Comparison of ENCODE assay signal across 2 cellular contexts in genomic region chr16:69396187-69397061, GRCh38.
A peak's percentile ranks its signal among the peaks of the same experiment; 100 is the strongest.
TF ChIP-seq lines count a peak whose summit lies in the region.

No MANE protein-coding gene starts in this region.

TF ChIP-seq in HCT116, 20 proteins besides CTCF, POLR2A, EP300 and RAD21:
- TF ChIP-seq SRF (IDR thresholded peaks at IDR 0.05; ENCODE audit: low read depth) = no peak
- no peak for TF ChIP-seq ZNF274 (IDR thresholded peaks at IDR 0.05; ENCODE audit: low read depth, low read length)
- no peak for TF ChIP-seq YY1 (IDR thresholded peaks at IDR 0.05; ENCODE audit: extremely low read depth, insufficient replicate concordance, low read depth, low read length)
- TF ChIP-seq ELF1 (IDR thresholded peaks at IDR 0.05; ENCODE audit: borderline replicate concordance, low read depth) = no peak
- TF ChIP-seq SIN3A (IDR thresholded peaks at IDR 0.05; ENCODE audit: low read depth) = no peak
- TF ChIP-seq SP1 (IDR thresholded peaks at IDR 0.05; ENCODE audit: low read depth) = peak; percentile 24; the same call in 1 of the 2 replicates
- TF ChIP-seq EZH2 (IDR thresholded peaks at IDR 0.05) = no peak
- no peak for TF ChIP-seq ZFX (IDR thresholded peaks at IDR 0.05)
- TF ChIP-seq EGR1 (IDR thresholded peaks at IDR 0.05; ENCODE audit: low read depth) = no peak
- peak; percentile 84 for TF ChIP-seq CEBPB (IDR thresholded peaks at IDR 0.05; ENCODE audit: low read depth)
- TF ChIP-seq ZBTB33 (IDR thresholded peaks at IDR 0.05; ENCODE audit: extremely low read depth, insufficient replicate concordance, low read length) = no peak
- no peak; the same call in 1 of the 2 replicates for TF ChIP-seq JUND (IDR thresholded peaks at IDR 0.05)
- no peak for TF ChIP-seq EZH2phosphoT487 (IDR thresholded peaks at IDR 0.05; ENCODE audit: borderline replicate concordance)
- TF ChIP-seq CBX3 (IDR thresholded peaks at IDR 0.05; ENCODE audit: low read depth) = 0 out of 2 replicates have a peak, but pooled peaks have one; percentile 19
- no peak for TF ChIP-seq MAX (IDR thresholded peaks at IDR 0.05)
- peak; percentile 27; the same call in 1 of the 2 replicates for TF ChIP-seq POLR2AphosphoS5 (IDR thresholded peaks at IDR 0.05; ENCODE audit: low read depth, low read length)
- 0 out of 2 replicates have a peak, but pooled peaks have one; percentile 11 for TF ChIP-seq FOSL1 (IDR thresholded peaks at IDR 0.05; ENCODE audit: low read depth)
- no peak for TF ChIP-seq REST (IDR thresholded peaks at IDR 0.05; ENCODE audit: low read depth)
- no peak for TF ChIP-seq ATF3 (IDR thresholded peaks at IDR 0.05)
- peak; percentile 65 for TF ChIP-seq TCF7L2 (IDR thresholded peaks at IDR 0.05; ENCODE audit: borderline replicate concordance, extremely low read depth, insufficient read depth, insufficient read length)
TF ChIP-seq in HCT116: peak in this region for 6.

TF ChIP-seq in HepG2, 621 proteins besides CTCF, POLR2A, EP300 and RAD21 (continues in another document):
- TF ChIP-seq ZNF256 (CRISPR knock-in tag; conservative IDR thresholded peaks at IDR 0.05) = no peak
- TF ChIP-seq GATAD1 (CRISPR knock-in tag; IDR thresholded peaks at IDR 0.05) = peak; percentile 63
- TF ChIP-seq ZNF513 (CRISPR knock-in tag; conservative IDR thresholded peaks at IDR 0.05) = no peak
- TF ChIP-seq ZNF772 (CRISPR knock-in tag; IDR thresholded peaks at IDR 0.05) = peak; percentile 72
- no peak for TF ChIP-seq FUBP1 (CRISPR knock-in tag; IDR thresholded peaks at IDR 0.05; ENCODE audit: borderline replicate concordance)
- no peak for TF ChIP-seq MXD3 (CRISPR knock-in tag; IDR thresholded peaks at IDR 0.05)
- TF ChIP-seq ZMYM2 (CRISPR knock-in tag; IDR thresholded peaks at IDR 0.05) = peak; percentile 75; the same call in 1 of the 2 replicates
- peak; percentile 48; the same call in 1 of the 2 replicates for TF ChIP-seq TBX3 (IDR thresholded peaks at IDR 0.05; ENCODE audit: borderline replicate concordance)
- peak; percentile 98 for TF ChIP-seq SSRP1 (CRISPR knock-in tag; IDR thresholded peaks at IDR 0.05)
- TF ChIP-seq SIX4 (CRISPR knock-in tag; IDR thresholded peaks at IDR 0.05) = peak; percentile 77
- TF ChIP-seq ZNF441 (CRISPR knock-in tag; IDR thresholded peaks at IDR 0.05; ENCODE audit: borderline replicate concordance) = 0 out of 2 replicates have a peak, but pooled peaks have one; percentile 7
- TF ChIP-seq ZNF317 (CRISPR knock-in tag; IDR thresholded peaks at IDR 0.05) = peak; percentile 73
- 0 out of 2 replicates have a peak, but pooled peaks have one; percentile 48 for TF ChIP-seq ZNF232 (CRISPR knock-in tag; IDR thresholded peaks at IDR 0.05; ENCODE audit: borderline replicate concordance)
- TF ChIP-seq RBFOX2 (IDR thresholded peaks at IDR 0.05; ENCODE audit: low read depth, low read length) = peak; percentile 61
- peak; percentile 77; the same call in 1 of the 2 replicates for TF ChIP-seq BRCA1 (CRISPR knock-in tag; IDR thresholded peaks at IDR 0.05)
- TF ChIP-seq SMAD9 (CRISPR knock-in tag; IDR thresholded peaks at IDR 0.05) = no peak
- TF ChIP-seq CBX5 (CRISPR knock-in tag; IDR thresholded peaks at IDR 0.05; ENCODE audit: borderline replicate concordance) = 0 out of 2 replicates have a peak, but pooled peaks have one; percentile 43
- no peak for TF ChIP-seq MBNL3 (CRISPR knock-in tag; conservative IDR thresholded peaks at IDR 0.05)
- no peak for TF ChIP-seq DNMT1 (CRISPR knock-in tag; IDR thresholded peaks at IDR 0.05)
- 0 out of 2 replicates have a peak, but pooled peaks have one; percentile 14 for TF ChIP-seq ZNF44 (CRISPR knock-in tag; IDR thresholded peaks at IDR 0.05)
- TF ChIP-seq ZNF335 (CRISPR knock-in tag; IDR thresholded peaks at IDR 0.05) = 0 out of 2 replicates have a peak, but pooled peaks have one; percentile 18
- peak; percentile 97 for TF ChIP-seq ZBTB43 (CRISPR knock-in tag; conservative IDR thresholded peaks at IDR 0.05)
- no peak; the same call in 1 of the 2 replicates for TF ChIP-seq JUNB (CRISPR knock-in tag; IDR thresholded peaks at IDR 0.05; ENCODE audit: borderline replicate concordance)
- TF ChIP-seq TFDP1 (CRISPR knock-in tag; IDR thresholded peaks at IDR 0.05; ENCODE audit: borderline replicate concordance) = 0 out of 2 replicates have a peak, but pooled peaks have one; percentile 36
- TF ChIP-seq SIX1 (CRISPR knock-in tag; IDR thresholded peaks at IDR 0.05; ENCODE audit: borderline replicate concordance) = peak; percentile 84
- TF ChIP-seq KMT2A (CRISPR knock-in tag; IDR thresholded peaks at IDR 0.05) = peak; percentile 56; the same call in 1 of the 2 replicates
- TF ChIP-seq HMG20B (CRISPR knock-in tag; conservative IDR thresholded peaks at IDR 0.05) = peak; percentile 56; the same call in 1 of the 2 replicates
- TF ChIP-seq AGO1 (IDR thresholded peaks at IDR 0.05; ENCODE audit: low read depth, low read length, poor library complexity, severe bottlenecking) = no peak
- peak; percentile 42 for TF ChIP-seq PHF8 (CRISPR knock-in tag; IDR thresholded peaks at IDR 0.05)
- no peak for TF ChIP-seq KIAA2018 (CRISPR knock-in tag; IDR thresholded peaks at IDR 0.05; ENCODE audit: borderline replicate concordance)
- no peak for TF ChIP-seq ZNF138 (CRISPR knock-in tag; IDR thresholded peaks at IDR 0.05; ENCODE audit: low read depth)
- no peak for TF ChIP-seq RELA (CRISPR knock-in tag; IDR thresholded peaks at IDR 0.05)
- no peak for TF ChIP-seq TEAD2 (CRISPR knock-in tag; IDR thresholded peaks at IDR 0.05)
- TF ChIP-seq NCOA2 (CRISPR knock-in tag; IDR thresholded peaks at IDR 0.05) = peak; percentile 98
- peak; percentile 54 for TF ChIP-seq JUND (CRISPR knock-in tag; IDR thresholded peaks at IDR 0.05)
- peak; percentile 54 for TF ChIP-seq ZNF292 (CRISPR knock-in tag; IDR thresholded peaks at IDR 0.05; ENCODE audit: borderline replicate concordance, low read depth)
